33 cellular contexts compared by ENCODE assay signal in the genomic region with DNA sequence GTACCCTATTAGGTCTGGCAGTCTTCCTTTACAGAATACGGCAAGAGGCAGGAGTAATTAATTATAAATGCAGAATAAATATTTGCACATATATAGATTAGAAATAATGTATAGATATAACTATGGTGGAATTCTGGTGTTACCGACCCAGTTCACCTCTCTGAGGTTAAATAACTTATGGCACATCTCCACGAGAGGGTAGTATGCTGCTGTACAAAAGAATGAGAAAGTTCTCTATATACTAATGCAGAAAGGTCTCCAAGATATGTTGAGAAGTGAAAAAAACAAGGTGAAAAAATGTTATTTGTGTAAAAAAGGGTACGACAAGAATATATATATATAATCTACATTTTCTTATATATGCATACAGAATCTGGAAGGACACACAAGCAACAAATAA. TPM values are rescaled to one million over a fixed set of nuclear protein-coding genes. Genes with fewer than 3 reads are reported as not detected.
"Had no signal": no experiment of that assay in that cellular context is flagged by ENCODE, and none has a peak within 500 bp of the region (broad histone marks: within the 10 kb centered on the region; RNA-seq: fewer than 3 reads in every experiment).

No MANE protein-coding gene starts in this region.

- H3K4me3 ChIP-seq: ascending aorta, breast epithelium, cardiac muscle cell, colonic mucosa, esophagus squamous epithelium, gastroesophageal sphincter, heart right ventricle, hepatocyte had no signal

- H3K36me3 ChIP-seq: ascending aorta, breast epithelium, cardiac muscle cell, colonic mucosa, esophagus squamous epithelium, gastroesophageal sphincter, heart right ventricle had no signal

- H3K79me2 ChIP-seq: hepatocyte had no signal

- H3K4me2 ChIP-seq: hepatocyte had no signal

- H3K9me3 ChIP-seq: ascending aorta, breast epithelium, colonic mucosa, esophagus squamous epithelium, gastroesophageal sphincter, heart right ventricle had no signal

- H2AFZ ChIP-seq: hepatocyte had no signal

- H3K27me3 ChIP-seq: ascending aorta had no signal

- DNase-seq: activated CD4-positive, alpha-beta memory T cell treated with anti-CD3 and anti-CD28 coated beads, Interleukin-2, amount 10 ng/mL, durations not matched to agents 7 days and 5 days; activated CD4-positive, alpha-beta T cell treated with anti-CD3 and anti-CD28 coated beads for 36 hours; activated CD4-positive, alpha-beta T cell treated with anti-CD3 and anti-CD28 coated beads, Interleukin-2, amount 10 ng/mL, durations not matched to agents 24 days and 14 days; activated CD4-positive, alpha-beta T cell treated with anti-CD3 and anti-CD28 coated beads, Interleukin-2, amount 50 U/mL, for 4 hours; activated CD4-positive, CD25-positive, alpha-beta regulatory T cell; activated CD4-positive, CD25-positive, alpha-beta regulatory T cell treated with anti-CD3 and anti-CD28 coated beads, Interleukin-2, amount 50 U/mL, for 72 hours; activated CD8-positive, alpha-beta memory T cell treated with anti-CD3 and anti-CD28 coated beads, Interleukin-2, amount 50 U/mL, for 48 hours; activated gamma-delta T cell; activated naive CD4-positive, alpha-beta T cell; activated naive CD4-positive, alpha-beta T cell treated with anti-CD3 and anti-CD28 coated beads, Interleukin-2, amount 10 ng/mL, durations not matched to agents 7 days and 5 days; activated naive CD8-positive, alpha-beta T cell treated with anti-CD3 and anti-CD28 coated beads, Interleukin-2, amount 10 ng/mL, durations not matched to agents 7 days and 5 days; activated T-cell treated with anti-CD3 and anti-CD28 coated beads for 4 hours; activated T-cell treated with anti-CD3 and anti-CD28 coated beads, Interleukin-2, amount 50 U/mL, for 24 hours; activated T-cell treated with anti-CD3 and anti-CD28 coated beads, Interleukin-2, amount 50 U/mL, for 72 hours; central memory CD4-positive, alpha-beta T cell; cerebellar nuclear complex; colonic mucosa; effector CD8-positive, alpha-beta T cell; esophagus squamous epithelium; foreskin melanocyte; heart right ventricle had no signal

- H3K4me1 ChIP-seq: ascending aorta, breast epithelium, colonic mucosa, esophagus squamous epithelium, gastroesophageal sphincter, heart right ventricle had no signal

- ATAC-seq: activated CD4-positive, alpha-beta T cell treated with anti-CD3 and anti-CD28 coated beads for 36 hours; activated naive CD4-positive, alpha-beta T cell treated with anti-CD3 and anti-CD28 coated beads, Interleukin-2, amount 50 U/mL, for 72 hours; activated T-cell treated with anti-CD3 and anti-CD28 coated beads, Interleukin-2, amount 50 U/mL, for 72 hours; gastroesophageal sphincter; heart right ventricle had no signal

- H3K27ac ChIP-seq: ascending aorta, breast epithelium, cardiac muscle cell, colonic mucosa, epithelial cell of prostate, esophagus squamous epithelium, gastroesophageal sphincter, heart right ventricle, hepatocyte had no signal

RNA-seq across cellular contexts. Expression of a gene that starts 40.8 kb away (rescaled TPM):
- total RNA-seq: activated CD4-positive, alpha-beta memory T cell treated with anti-CD3 and anti-CD28 coated beads, Interleukin-2, amount 10 ng/mL, durations not matched to agents 7 days and 5 days; activated CD4-positive, alpha-beta T cell treated with anti-CD3 and anti-CD28 coated beads for 36 hours; activated CD4-positive, alpha-beta T cell treated with anti-CD3 and anti-CD28 coated beads, Interleukin-2, amount 10 ng/mL, durations not matched to agents 24 days and 14 days; activated naive CD4-positive, alpha-beta T cell treated with anti-CD3 and anti-CD28 coated beads, Interleukin-2, amount 50 U/mL, for 72 hours; activated naive CD8-positive, alpha-beta T cell treated with anti-CD3 and anti-CD28 coated beads, Interleukin-2, amount 10 ng/mL, durations not matched to agents 7 days and 5 days; activated T-cell treated with anti-CD3 and anti-CD28 coated beads, Interleukin-2, amount 50 U/mL, for 72 hours; ascending aorta; breast epithelium; cardiac muscle cell; colonic mucosa; dermis microvascular lymphatic vessel endothelial cell; endothelial cell of umbilical vein; esophagus squamous epithelium; fibroblast of lung; fibroblast of villous mesenchyme; gastroesophageal sphincter; glomerular endothelial cell; heart right ventricle; hepatocyte had no signal

RNA-seq across cellular contexts. Expression of a gene that starts 50.6 kb away (rescaled TPM):
- total RNA-seq: activated CD4-positive, alpha-beta memory T cell treated with anti-CD3 and anti-CD28 coated beads, Interleukin-2, amount 10 ng/mL, durations not matched to agents 7 days and 5 days; activated CD4-positive, alpha-beta T cell treated with anti-CD3 and anti-CD28 coated beads for 36 hours; activated CD4-positive, alpha-beta T cell treated with anti-CD3 and anti-CD28 coated beads, Interleukin-2, amount 10 ng/mL, durations not matched to agents 24 days and 14 days; activated naive CD4-positive, alpha-beta T cell treated with anti-CD3 and anti-CD28 coated beads, Interleukin-2, amount 50 U/mL, for 72 hours; activated T-cell treated with anti-CD3 and anti-CD28 coated beads, Interleukin-2, amount 50 U/mL, for 72 hours; ascending aorta; breast epithelium; cardiac muscle cell; colonic mucosa; dermis microvascular lymphatic vessel endothelial cell; endothelial cell of umbilical vein; fibroblast of lung; fibroblast of villous mesenchyme; gastroesophageal sphincter; glomerular endothelial cell; heart right ventricle; hepatocyte had no signal
